9 cellular contexts compared by ENCODE assay signal in the genomic region with DNA sequence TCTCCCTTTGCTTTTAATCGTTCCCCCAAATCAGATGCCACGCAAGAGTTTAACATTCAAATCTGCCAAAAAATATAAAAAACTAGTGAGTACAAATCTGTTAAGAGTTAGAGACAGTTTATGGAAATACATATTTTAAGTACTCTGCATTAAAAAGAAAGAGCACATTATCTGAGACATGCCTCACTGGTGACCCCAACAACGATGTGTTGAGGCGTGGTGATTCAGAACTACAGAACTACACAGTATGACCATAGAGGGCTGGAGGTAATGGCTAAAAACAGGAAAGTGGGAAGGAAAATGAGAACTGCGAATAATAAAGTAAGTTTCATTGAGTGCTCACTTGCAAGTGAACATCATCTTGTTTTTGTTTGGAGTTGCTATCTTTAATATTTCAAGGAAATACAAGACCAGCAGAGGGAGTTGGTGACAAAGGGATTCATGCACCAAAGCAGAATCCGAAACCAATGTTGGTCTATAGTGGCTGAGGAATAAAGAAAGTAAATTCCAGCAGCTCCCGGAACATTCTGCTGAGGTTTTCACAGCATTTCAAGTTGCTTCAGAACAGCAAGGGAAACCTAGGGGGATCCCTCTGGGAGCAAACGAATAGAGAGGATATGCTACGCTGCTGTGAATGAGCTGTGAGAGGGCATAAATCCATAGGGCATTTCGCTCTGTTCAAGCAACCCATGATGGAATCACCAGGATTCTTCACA.
DNase-seq lines count a peak whose midpoint lies in the region; ATAC-seq and TF ChIP-seq lines count a peak whose summit lies in the region.
"Had no signal": no experiment of that assay in that cellular context is flagged by ENCODE, and none has a peak within 500 bp of the region (broad histone marks: within the 10 kb centered on the region; RNA-seq: fewer than 3 reads in every experiment).

No MANE protein-coding gene starts in this region.

- no peak for ATAC-seq in stimulated activated memory B cell treated with anti-CD40 and anti-IgM and Interleukin-4, amounts not matched to agents 10 μg/mL and 1 μg/mL and 100 μg/mL, for 72 hours

- H3K4me3 ChIP-seq in kidney epithelial cell (ENCODE audit: low read depth, low read length) (no peak overlapping the region), suprapubic skin (peak overlapping the region; percentile 24)

- peak; percentile 44 for TF ChIP-seq CTCF in kidney epithelial cell (IDR thresholded peaks at IDR 0.05; ENCODE audit: insufficient read depth, low read length, poor library complexity, severe bottlenecking)
- TF ChIP-seq CTCF in suprapubic skin (IDR thresholded peaks at IDR 0.05) = peak in 1 of 2 donors; percentile 9

- no peak overlapping the region for H3K27ac ChIP-seq in suprapubic skin

- DNase-seq in NCI-H1105 treated with DMSO at 0.1 percent for 48 hours (lab: John Stamatoyannopoulos, UW) (peak; percentile 20), NCI-H1105 (lab: John Stamatoyannopoulos, UW) (no peak), SW480 (ENCODE audit: low spot score) (peak; percentile 58), kidney epithelial cell (ENCODE audit: low read depth) (peak; percentile 10), suprapubic skin (ENCODE audit: low spot score in 2 of 2) (no peak), NCI-H2081 treated with DMSO at 0.1 percent for 48 hours (lab: John Stamatoyannopoulos, UW) (no peak)
- no peak for DNase-seq in activated CD8-positive, alpha-beta memory T cell treated with anti-CD3 and anti-CD28 coated beads, Interleukin-2, amount 50 U/mL, for 4 hours
- DNase-seq: CD4-positive, CD25-positive, alpha-beta regulatory T cell had no signal

- no peak for TF ChIP-seq EP300 in suprapubic skin (IDR thresholded peaks at IDR 0.05)

- TF ChIP-seq POLR2A in suprapubic skin (IDR thresholded peaks at IDR 0.05) = no peak

- no peak overlapping the region for H3K4me3 Mint-ChIP-seq in stimulated activated memory B cell treated with anti-CD40 and anti-IgM and Interleukin-4, amounts not matched to agents 10 μg/mL and 1 μg/mL and 100 μg/mL, for 72 hours
- H3K4me3 Mint-ChIP-seq: CD4-positive, CD25-positive, alpha-beta regulatory T cell had no signal

- H3K36me3 ChIP-seq in kidney epithelial cell (ENCODE audit: control insufficient read depth, insufficient read depth, low read length) (no peaks in the 10 kb centered on the region), suprapubic skin (no peaks in the 10 kb centered on the region)

- H3K4me1 Mint-ChIP-seq in stimulated activated memory B cell treated with anti-CD40 and anti-IgM and Interleukin-4, amounts not matched to agents 10 μg/mL and 1 μg/mL and 100 μg/mL, for 72 hours = peaks cover 9% of the 10 kb centered on the region
- H3K4me1 Mint-ChIP-seq: CD4-positive, CD25-positive, alpha-beta regulatory T cell had no signal

- 61% methylated on average over 10 of the region's 10 CpGs for WGBS in suprapubic skin

- no peaks in the 10 kb centered on the region for H3K36me3 Mint-ChIP-seq in stimulated activated memory B cell treated with anti-CD40 and anti-IgM and Interleukin-4, amounts not matched to agents 10 μg/mL and 1 μg/mL and 100 μg/mL, for 72 hours
- H3K36me3 Mint-ChIP-seq: CD4-positive, CD25-positive, alpha-beta regulatory T cell had no signal

- no peak overlapping the region for H3K27ac Mint-ChIP-seq in stimulated activated memory B cell treated with anti-CD40 and anti-IgM and Interleukin-4, amounts not matched to agents 10 μg/mL and 1 μg/mL and 100 μg/mL, for 72 hours
- H3K27ac Mint-ChIP-seq: CD4-positive, CD25-positive, alpha-beta regulatory T cell had no signal

- no peaks in the 10 kb centered on the region for H3K9me3 Mint-ChIP-seq in stimulated activated memory B cell treated with anti-CD40 and anti-IgM and Interleukin-4, amounts not matched to agents 10 μg/mL and 1 μg/mL and 100 μg/mL, for 72 hours

- H3K27me3 Mint-ChIP-seq in stimulated activated memory B cell treated with anti-CD40 and anti-IgM and Interleukin-4, amounts not matched to agents 10 μg/mL and 1 μg/mL and 100 μg/mL, for 72 hours = no peaks in the 10 kb centered on the region
- H3K27me3 Mint-ChIP-seq: CD4-positive, CD25-positive, alpha-beta regulatory T cell had no signal

- H3K4me1 ChIP-seq in suprapubic skin = no peaks in the 10 kb centered on the region

- no peaks in the 10 kb centered on the region for H3K9me3 ChIP-seq in suprapubic skin

- H3K27me3 ChIP-seq in kidney epithelial cell (ENCODE audit: control insufficient read depth, insufficient read depth, low read length) (no peaks in the 10 kb centered on the region), suprapubic skin (no peaks in the 10 kb centered on the region)

Comparison
In these comparisons a context has a peak if more than half of its experiments do, and no peak if none do; other contexts are left out.
1. DNase-seq: peak in NCI-H1105 treated with DMSO at 0.1 percent for 48 hours (single experiment), SW480 (single experiment) and kidney epithelial cell (single experiment); none in NCI-H1105 (single experiment), suprapubic skin (0 of 2), activated CD8-positive, alpha-beta memory T cell treated with anti-CD3 and anti-CD28 coated beads, Interleukin-2, amount 50 U/mL, for 4 hours (single experiment) and NCI-H2081 treated with DMSO at 0.1 percent for 48 hours (single experiment).